In genomic region chr12:50241178-50241577, GRCh38 we compare ENCODE assay signal across 1 cellular context.
TF ChIP-seq lines count a peak whose summit lies in the region.

No MANE protein-coding gene starts in this region.

TF ChIP-seq in HepG2, 621 proteins besides CTCF, POLR2A, EP300 and RAD21 (continued from another document and continues in another):
- TF ChIP-seq PRDM10 (CRISPR knock-in tag; IDR thresholded peaks at IDR 0.05; ENCODE audit: low read depth) (no peak), ZNF136 (CRISPR knock-in tag; IDR thresholded peaks at IDR 0.05; ENCODE audit: low read depth) (no peak), SCMH1 (CRISPR knock-in tag; IDR thresholded peaks at IDR 0.05; ENCODE audit: borderline replicate concordance) (no peak), ZNF451 (CRISPR knock-in tag; IDR thresholded peaks at IDR 0.05) (no peak), ZNF382 (CRISPR knock-in tag; IDR thresholded peaks at IDR 0.05; ENCODE audit: borderline replicate concordance) (no peak), FOXA3 (CRISPR knock-in tag; IDR thresholded peaks at IDR 0.05) (peak; percentile 98), CEBPB (IDR thresholded peaks at IDR 0.05; ENCODE audit: borderline replicate concordance, low read depth, low read length) (peak; percentile 34; the same call in 1 of the 2 replicates), ZNF441 (CRISPR knock-in tag; IDR thresholded peaks at IDR 0.05; ENCODE audit: borderline replicate concordance) (no peak), ZIK1 (CRISPR knock-in tag; IDR thresholded peaks at IDR 0.05; ENCODE audit: borderline replicate concordance, low read depth) (no peak), GZF1 (CRISPR knock-in tag; IDR thresholded peaks at IDR 0.05) (no peak), ZNF703 (CRISPR knock-in tag; IDR thresholded peaks at IDR 0.05; ENCODE audit: borderline replicate concordance) (no peak), HDAC6 (IDR thresholded peaks at IDR 0.05; ENCODE audit: low read depth, low read length) (no peak), ZFY (CRISPR knock-in tag; IDR thresholded peaks at IDR 0.05) (no peak), FOXC1 (CRISPR knock-in tag; IDR thresholded peaks at IDR 0.05; ENCODE audit: borderline replicate concordance) (no peak), ZNF282 (IDR thresholded peaks at IDR 0.05; ENCODE audit: partially characterized antibody) (no peak), ATF7 (IDR thresholded peaks at IDR 0.05) (no peak), ATF7 (CRISPR knock-in tag; IDR thresholded peaks at IDR 0.05) (no peak), ZC3H4 (CRISPR knock-in tag; IDR thresholded peaks at IDR 0.05; ENCODE audit: borderline replicate concordance) (no peak), E2F2 (CRISPR knock-in tag; IDR thresholded peaks at IDR 0.05; ENCODE audit: borderline replicate concordance) (no peak), MXI1 (IDR thresholded peaks at IDR 0.05; ENCODE audit: borderline replicate concordance, low read depth, low read length) (no peak), ZNF782 (CRISPR knock-in tag; IDR thresholded peaks at IDR 0.05; ENCODE audit: borderline replicate concordance) (no peak), MAFG (CRISPR knock-in tag; IDR thresholded peaks at IDR 0.05) (no peak), DMAP1 (CRISPR knock-in tag; IDR thresholded peaks at IDR 0.05) (no peak), HHEX (CRISPR knock-in tag; IDR thresholded peaks at IDR 0.05) (peak; percentile 87), PCBP1 (IDR thresholded peaks at IDR 0.05; ENCODE audit: borderline replicate concordance, low read depth, low read length) (no peak), E2F1 (CRISPR knock-in tag; IDR thresholded peaks at IDR 0.05) (no peak), ASH2L (IDR thresholded peaks at IDR 0.05; ENCODE audit: insufficient read length, low read depth, low read length) (no peak), EED (CRISPR knock-in tag; IDR thresholded peaks at IDR 0.05) (no peak), ZNF83 (CRISPR knock-in tag; IDR thresholded peaks at IDR 0.05; ENCODE audit: borderline replicate concordance) (no peak), HNRNPLL (IDR thresholded peaks at IDR 0.05; ENCODE audit: low read depth, low read length, poor library complexity, severe bottlenecking) (no peak), ZNF780A (CRISPR knock-in tag; IDR thresholded peaks at IDR 0.05) (no peak), ZNF503 (CRISPR knock-in tag; IDR thresholded peaks at IDR 0.05) (peak; percentile 83), FIP1L1 (IDR thresholded peaks at IDR 0.05; ENCODE audit: borderline replicate concordance, insufficient read depth, low read depth, low read length) (no peak), KAT7 (CRISPR knock-in tag; IDR thresholded peaks at IDR 0.05; ENCODE audit: borderline replicate concordance) (no peak), MAX (IDR thresholded peaks at IDR 0.05) (no peak), TOE1 (CRISPR knock-in tag; IDR thresholded peaks at IDR 0.05) (no peak), SP2 (CRISPR knock-in tag; IDR thresholded peaks at IDR 0.05) (no peak)
- TF ChIP-seq, protein P1, sequence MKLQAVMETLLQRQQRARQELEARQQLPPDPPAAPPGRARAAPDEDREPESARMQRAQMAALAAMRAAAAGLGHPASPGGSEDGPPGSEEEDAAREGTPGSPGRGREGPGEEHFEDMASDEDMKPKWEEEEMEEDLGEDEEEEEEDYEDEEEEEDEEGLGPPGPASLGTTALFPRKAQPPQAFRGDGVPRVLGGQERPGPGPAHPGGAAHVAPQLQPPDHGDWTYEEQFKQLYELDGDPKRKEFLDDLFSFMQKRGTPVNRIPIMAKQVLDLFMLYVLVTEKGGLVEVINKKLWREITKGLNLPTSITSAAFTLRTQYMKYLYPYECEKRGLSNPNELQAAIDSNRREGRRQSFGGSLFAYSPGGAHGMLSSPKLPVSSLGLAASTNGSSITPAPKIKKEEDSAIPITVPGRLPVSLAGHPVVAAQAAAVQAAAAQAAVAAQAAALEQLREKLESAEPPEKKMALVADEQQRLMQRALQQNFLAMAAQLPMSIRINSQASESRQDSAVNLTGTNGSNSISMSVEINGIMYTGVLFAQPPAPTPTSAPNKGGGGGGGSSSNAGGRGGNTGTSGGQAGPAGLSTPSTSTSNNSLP (IDR thresholded peaks at IDR 0.05; ENCODE audit: low read depth, low read length): peak; percentile 83
- TF ChIP-seq, protein P2, sequence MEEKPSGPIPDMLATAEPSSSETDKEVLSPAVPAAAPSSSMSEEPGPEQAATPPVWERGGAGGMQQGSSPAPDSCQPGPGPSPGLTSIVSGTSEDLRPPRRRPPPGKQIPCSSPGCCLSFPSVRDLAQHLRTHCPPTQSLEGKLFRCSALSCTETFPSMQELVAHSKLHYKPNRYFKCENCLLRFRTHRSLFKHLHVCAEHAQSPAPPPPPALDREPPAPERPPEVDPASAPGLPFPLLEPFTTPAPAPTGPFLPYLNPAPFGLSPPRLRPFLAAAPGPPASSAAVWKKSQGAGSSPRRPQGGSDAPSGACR (CRISPR knock-in tag; IDR thresholded peaks at IDR 0.05): no peak
- TF ChIP-seq, protein P3, sequence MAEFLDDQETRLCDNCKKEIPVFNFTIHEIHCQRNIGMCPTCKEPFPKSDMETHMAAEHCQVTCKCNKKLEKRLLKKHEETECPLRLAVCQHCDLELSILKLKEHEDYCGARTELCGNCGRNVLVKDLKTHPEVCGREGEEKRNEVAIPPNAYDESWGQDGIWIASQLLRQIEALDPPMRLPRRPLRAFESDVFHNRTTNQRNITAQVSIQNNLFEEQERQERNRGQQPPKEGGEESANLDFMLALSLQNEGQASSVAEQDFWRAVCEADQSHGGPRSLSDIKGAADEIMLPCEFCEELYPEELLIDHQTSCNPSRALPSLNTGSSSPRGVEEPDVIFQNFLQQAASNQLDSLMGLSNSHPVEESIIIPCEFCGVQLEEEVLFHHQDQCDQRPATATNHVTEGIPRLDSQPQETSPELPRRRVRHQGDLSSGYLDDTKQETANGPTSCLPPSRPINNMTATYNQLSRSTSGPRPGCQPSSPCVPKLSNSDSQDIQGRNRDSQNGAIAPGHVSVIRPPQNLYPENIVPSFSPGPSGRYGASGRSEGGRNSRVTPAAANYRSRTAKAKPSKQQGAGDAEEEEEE (CRISPR knock-in tag; IDR thresholded peaks at IDR 0.05; ENCODE audit: borderline replicate concordance): no peak
- TF ChIP-seq, protein P4, sequence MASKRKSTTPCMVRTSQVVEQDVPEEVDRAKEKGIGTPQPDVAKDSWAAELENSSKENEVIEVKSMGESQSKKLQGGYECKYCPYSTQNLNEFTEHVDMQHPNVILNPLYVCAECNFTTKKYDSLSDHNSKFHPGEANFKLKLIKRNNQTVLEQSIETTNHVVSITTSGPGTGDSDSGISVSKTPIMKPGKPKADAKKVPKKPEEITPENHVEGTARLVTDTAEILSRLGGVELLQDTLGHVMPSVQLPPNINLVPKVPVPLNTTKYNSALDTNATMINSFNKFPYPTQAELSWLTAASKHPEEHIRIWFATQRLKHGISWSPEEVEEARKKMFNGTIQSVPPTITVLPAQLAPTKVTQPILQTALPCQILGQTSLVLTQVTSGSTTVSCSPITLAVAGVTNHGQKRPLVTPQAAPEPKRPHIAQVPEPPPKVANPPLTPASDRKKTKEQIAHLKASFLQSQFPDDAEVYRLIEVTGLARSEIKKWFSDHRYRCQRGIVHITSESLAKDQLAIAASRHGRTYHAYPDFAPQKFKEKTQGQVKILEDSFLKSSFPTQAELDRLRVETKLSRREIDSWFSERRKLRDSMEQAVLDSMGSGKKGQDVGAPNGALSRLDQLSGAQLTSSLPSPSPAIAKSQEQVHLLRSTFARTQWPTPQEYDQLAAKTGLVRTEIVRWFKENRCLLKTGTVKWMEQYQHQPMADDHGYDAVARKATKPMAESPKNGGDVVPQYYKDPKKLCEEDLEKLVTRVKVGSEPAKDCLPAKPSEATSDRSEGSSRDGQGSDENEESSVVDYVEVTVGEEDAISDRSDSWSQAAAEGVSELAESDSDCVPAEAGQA (IDR thresholded peaks at IDR 0.05; ENCODE audit: low read depth): no peak
- TF ChIP-seq, protein P4 (CRISPR knock-in tag; IDR thresholded peaks at IDR 0.05; ENCODE audit: borderline replicate concordance): no peak
